Comparison of ENCODE assay signal across 9 cellular contexts in the genomic region with DNA sequence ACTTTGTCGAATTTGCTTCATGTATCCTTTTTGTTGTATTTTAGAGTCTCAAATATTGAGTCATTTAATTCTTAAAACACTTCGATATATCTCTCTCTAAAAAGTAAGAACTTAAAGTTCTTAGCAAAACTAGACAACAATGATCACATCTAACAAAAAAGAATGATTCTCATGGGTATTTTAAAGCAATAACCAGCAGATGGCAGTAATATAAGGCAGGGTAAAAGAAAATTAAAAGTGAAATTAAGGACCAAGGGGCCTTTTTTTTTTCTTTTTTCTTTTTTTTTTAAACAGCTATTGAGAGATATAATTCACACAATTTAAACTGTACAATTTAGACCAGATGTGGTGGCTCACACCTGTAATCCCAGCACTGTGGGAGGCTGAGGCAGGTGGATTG. TPM values are rescaled to one million over a fixed set of nuclear protein-coding genes. Genes with fewer than 3 reads are reported as not detected.
DNase-seq lines count a peak whose midpoint lies in the region; ATAC-seq lines count a peak whose summit lies in the region.
"Had no signal": no experiment of that assay in that cellular context is flagged by ENCODE, and none has a peak within 500 bp of the region (broad histone marks: within the 10 kb centered on the region; RNA-seq: fewer than 3 reads in every experiment).

No MANE protein-coding gene starts in this region.

- no peak overlapping the region for H3K4me3 ChIP-seq in Jurkat, Clone E6-1 (ENCODE audit: low read length)

- DNase-seq in DMS53 (lab: John Stamatoyannopoulos, UW) (peak; percentile 50), astrocyte of the hippocampus (ENCODE audit: low read depth, low spot score) (peak; percentile 22), naive B cell (peak; percentile 5), NCI-H2029 treated with DMSO at 0.1 percent for 48 hours (lab: John Stamatoyannopoulos, UW) (no peak)
- peak; percentile 23 for DNase-seq in Jurkat, Clone E6-1 (ENCODE audit: low read depth, low spot score)
- no peak for DNase-seq in stimulated activated CD4-positive, alpha-beta T cell treated with anti-CD3 and anti-CD28 coated beads, Interleukin-4, amount 100 ng/mL, for 1 hour
- DNase-seq: activated B cell treated with CpG ODN at 0.5 μM for 24 hours had no signal

- peaks cover 0 to 4% of the 10 kb centered on the region in 2 donors for H3K36me3 Mint-ChIP-seq in naive B cell
- H3K36me3 Mint-ChIP-seq in stimulated activated memory B cell treated with anti-CD40 and anti-IgM and Interleukin-4, amounts not matched to agents 10 μg/mL and 1 μg/mL and 100 μg/mL, for 72 hours: peaks cover 20% of the 10 kb centered on the region

- peak overlapping the region in 1 of 6 donors; percentile 80 for H3K27ac Mint-ChIP-seq in naive B cell
- no peak overlapping the region for H3K27ac Mint-ChIP-seq in stimulated activated memory B cell treated with anti-CD40 and anti-IgM and Interleukin-4, amounts not matched to agents 10 μg/mL and 1 μg/mL and 100 μg/mL, for 72 hours
- H3K27ac Mint-ChIP-seq: activated B cell treated with CpG ODN at 0.5 μM for 24 hours had no signal

- H3K4me3 Mint-ChIP-seq in naive B cell: no peak overlapping the region
- no peak overlapping the region for H3K4me3 Mint-ChIP-seq in stimulated activated memory B cell treated with anti-CD40 and anti-IgM and Interleukin-4, amounts not matched to agents 10 μg/mL and 1 μg/mL and 100 μg/mL, for 72 hours
- H3K4me3 Mint-ChIP-seq: activated B cell treated with CpG ODN at 0.5 μM for 24 hours; naive thymus-derived CD8-positive, alpha-beta T cell had no signal

- H3K4me1 Mint-ChIP-seq in naive B cell: no peaks in the 10 kb centered on the region
- H3K4me1 Mint-ChIP-seq in stimulated activated memory B cell treated with anti-CD40 and anti-IgM and Interleukin-4, amounts not matched to agents 10 μg/mL and 1 μg/mL and 100 μg/mL, for 72 hours: no peaks in the 10 kb centered on the region
- H3K4me1 Mint-ChIP-seq: activated B cell treated with CpG ODN at 0.5 μM for 24 hours; naive thymus-derived CD8-positive, alpha-beta T cell had no signal

- no peaks in the 10 kb centered on the region for H3K9me3 Mint-ChIP-seq in naive B cell
- H3K9me3 Mint-ChIP-seq in stimulated activated memory B cell treated with anti-CD40 and anti-IgM and Interleukin-4, amounts not matched to agents 10 μg/mL and 1 μg/mL and 100 μg/mL, for 72 hours: peaks cover 3% of the 10 kb centered on the region
- H3K9me3 Mint-ChIP-seq: activated B cell treated with CpG ODN at 0.5 μM for 24 hours; naive thymus-derived CD8-positive, alpha-beta T cell had no signal

- no peak for ATAC-seq in naive B cell (ENCODE audit: low read depth in 2 of 2)
- no peak for ATAC-seq in stimulated activated memory B cell treated with anti-CD40 and anti-IgM and Interleukin-4, amounts not matched to agents 10 μg/mL and 1 μg/mL and 100 μg/mL, for 72 hours
- ATAC-seq: naive thymus-derived CD8-positive, alpha-beta T cell had no signal

- no peaks in the 10 kb centered on the region for H3K27me3 Mint-ChIP-seq in naive B cell
- no peaks in the 10 kb centered on the region for H3K27me3 Mint-ChIP-seq in stimulated activated memory B cell treated with anti-CD40 and anti-IgM and Interleukin-4, amounts not matched to agents 10 μg/mL and 1 μg/mL and 100 μg/mL, for 72 hours
- H3K27me3 Mint-ChIP-seq: activated B cell treated with CpG ODN at 0.5 μM for 24 hours; naive thymus-derived CD8-positive, alpha-beta T cell had no signal

RNA-seq across cellular contexts. Expression of a gene that starts 9.9 kb away (rescaled TPM):
- not detected for polyA plus RNA-seq in Jurkat, Clone E6-1 (2012; ENCODE audit: insufficient read depth, insufficient read length)
- under 1 TPM in 1 of 6 donors, not detected in 5; 0.45 TPM for polyA plus RNA-seq in naive B cell (ENCODE audit: low read depth in 6 of 6)
- polyA plus RNA-seq: naive thymus-derived CD8-positive, alpha-beta T cell had no signal

RNA-seq across cellular contexts. Expression of a gene that starts 50.0 kb away (rescaled TPM):
- polyA plus RNA-seq in Jurkat, Clone E6-1 (2012; ENCODE audit: insufficient read depth, insufficient read length): 26.7 TPM
- polyA plus RNA-seq in naive B cell (ENCODE audit: low read depth in 6 of 6): 1 to 10 TPM in 5 of 6 donors, under 1 TPM in 1; 0.09 to 4.0 (median 2.3) TPM

Comparison
In these comparisons a context has a peak if more than half of its experiments do, and no peak if none do; other contexts are left out.
1. DNase-seq: peak in DMS53 (single experiment), Jurkat, Clone E6-1 (single experiment), astrocyte of the hippocampus (single experiment) and naive B cell (single experiment); none in stimulated activated CD4-positive, alpha-beta T cell treated with anti-CD3 and anti-CD28 coated beads, Interleukin-4, amount 100 ng/mL, for 1 hour (single experiment) and NCI-H2029 treated with DMSO at 0.1 percent for 48 hours (single experiment).